In genomic region chr16:50741808-50742520, GRCh38 we compare ENCODE assay signal across 8 cellular contexts. TPM values are rescaled to one million over a fixed set of nuclear protein-coding genes. Genes with fewer than 3 reads are reported as not detected.
A peak's percentile ranks its signal among the peaks of the same experiment; 100 is the strongest.
DNase-seq lines count a peak whose midpoint lies in the region; ATAC-seq and TF ChIP-seq lines count a peak whose summit lies in the region.

TSS of gene CYLD (plus strand) at chr16:50742086. CDS start at chr16:50749699, 7,613 bp downstream.

- ATAC-seq in GM19324 (IDR thresholded peaks at IDR 0.05; ENCODE audit: low FRiP score, unreplicated experiment) (peak; percentile 96), HG03469 (IDR thresholded peaks at IDR 0.05; ENCODE audit: unreplicated experiment) (peak; percentile 88)

- peak within 1 kb of the TSS; percentile 95 for H3K4me3 Mint-ChIP-seq in activated CD4-positive, alpha-beta T cell treated with anti-CD3 and anti-CD28 coated beads, Interleukin-2, amount 10 ng/mL, durations not matched to agents 24 days and 14 days

- no peak for TF ChIP-seq CTCF in BJ (IDR thresholded peaks at IDR 0.05; ENCODE audit: insufficient read depth, low read depth, low read length)
- no peak for TF ChIP-seq CTCF in coronary artery (IDR thresholded peaks at IDR 0.05)

- peak within 1 kb of the TSS; percentile 96 for H3K27ac Mint-ChIP-seq in activated CD4-positive, alpha-beta T cell treated with anti-CD3 and anti-CD28 coated beads, Interleukin-2, amount 10 ng/mL, durations not matched to agents 24 days and 14 days

- POLR2A ChIA-PET in BJ (lab: Charles Lee): no interaction called here

- CTCF ChIA-PET in BJ (lab: Yijun Ruan, JAX): no interaction called here

- H3K4me1 Mint-ChIP-seq in activated CD4-positive, alpha-beta T cell treated with anti-CD3 and anti-CD28 coated beads, Interleukin-2, amount 10 ng/mL, durations not matched to agents 24 days and 14 days: peaks cover 51% of the 10 kb centered on the region

- H3K36me3 ChIP-seq in BJ (ENCODE audit: control insufficient read depth, insufficient read depth, low read length): no peaks in the 10 kb centered on the region

- DNase-seq in BJ (ENCODE audit: low read depth) (peak; percentile 94), NCI-H526 treated with DMSO at 0.1 percent for 48 hours (lab: John Stamatoyannopoulos, UW) (peak; percentile 93), coronary artery (ENCODE audit: low spot score) (peak; percentile 100)
- peak; percentile 100 for DNase-seq in activated CD4-positive, alpha-beta T cell treated with anti-CD3 and anti-CD28 coated beads, Interleukin-2, amount 10 ng/mL, durations not matched to agents 24 days and 14 days
- DNase-seq in stimulated activated CD4-positive, alpha-beta T cell treated with anti-CD3 and anti-CD28 coated beads, Interleukin-1b, Interleukin-23, amount 100 ng/mL, for 4 hours (ENCODE audit: low read depth in 2 of 2): peak; percentile 97 to 98

- H3K27me3 Mint-ChIP-seq in activated CD4-positive, alpha-beta T cell treated with anti-CD3 and anti-CD28 coated beads, Interleukin-2, amount 10 ng/mL, durations not matched to agents 24 days and 14 days: no peaks in the 10 kb centered on the region

- H3K27ac ChIP-seq in coronary artery: peak within 1 kb of the TSS; percentile 95
- H3K27ac ChIP-seq in layer of hippocampus (ENCODE audit: low read depth, low read length): peak within 1 kb of the TSS; percentile 73

- peaks cover 48% of the 10 kb centered on the region for H3K36me3 Mint-ChIP-seq in activated CD4-positive, alpha-beta T cell treated with anti-CD3 and anti-CD28 coated beads, Interleukin-2, amount 10 ng/mL, durations not matched to agents 24 days and 14 days (ENCODE audit: low read depth)

- H3K27me3 ChIP-seq in BJ (ENCODE audit: control insufficient read depth, insufficient read depth, low read length): no peaks in the 10 kb centered on the region; the same call in 1 of the 2 replicates
- H3K27me3 ChIP-seq in layer of hippocampus (ENCODE audit: control insufficient read depth, insufficient read depth, low read length): no peaks in the 10 kb centered on the region

- H3K4me3 ChIP-seq in BJ (ENCODE audit: low read depth, low read length) (peak within 1 kb of the TSS; percentile 90), coronary artery (peak within 1 kb of the TSS; percentile 99)

- no peaks in the 10 kb centered on the region for H3K9me3 Mint-ChIP-seq in activated CD4-positive, alpha-beta T cell treated with anti-CD3 and anti-CD28 coated beads, Interleukin-2, amount 10 ng/mL, durations not matched to agents 24 days and 14 days

- intact Hi-C loops in activated CD4-positive, alpha-beta T cell treated with anti-CD3 and anti-CD28 coated beads, Interleukin-2, amount 10 ng/mL, durations not matched to agents 24 days and 14 days (cut with micrococcal nuclease): loop anchor here (1.0 to 5.0 kb wide), 5 partner anchors 33 to 590 kb away; partner anchors contain the start of gene TENT4B

RNA-seq across cellular contexts. Expression of gene CYLD, which starts in this region (rescaled TPM):
- 12.3 and 22.1 TPM in 2 replicates for polyA plus RNA-seq in BJ (2011; rRNA removed)
- 17.3 and 17.8 TPM in 2 replicates for polyA minus RNA-seq in BJ (2011; rRNA and poly(A)+ RNA removed)
- total RNA-seq in activated CD4-positive, alpha-beta T cell treated with anti-CD3 and anti-CD28 coated beads, Interleukin-2, amount 10 ng/mL, durations not matched to agents 24 days and 14 days: 178 TPM in 2 replicates

Comparison
In these comparisons a context has a peak if more than half of its experiments do, and no peak if none do; other contexts are left out.
1. Peak in every context shown above with its lines: DNase-seq, ATAC-seq, H3K4me3 ChIP-seq and H3K27ac ChIP-seq.